Comparison of ENCODE assay signal across 21 cellular contexts in genomic region chr5:180441577-180441976, GRCh38. TPM values are rescaled to one million over a fixed set of nuclear protein-coding genes. Genes with fewer than 3 reads are reported as not detected.
A peak's percentile ranks its signal among the peaks of the same experiment; 100 is the strongest.
DNase-seq lines count a peak whose midpoint lies in the region; ATAC-seq, FAIRE-seq and TF ChIP-seq lines count a peak whose summit lies in the region.
"Had no signal": no experiment of that assay in that cellular context is flagged by ENCODE, and none has a peak within 500 bp of the region (broad histone marks: within the 10 kb centered on the region; RNA-seq: fewer than 3 reads in every experiment).

No MANE protein-coding gene starts in this region.

- TF ChIP-seq POLR2A in H1 (IDR thresholded peaks at IDR 0.05; ENCODE audit: control extremely low read depth in 1 of 2, low read depth in 2 of 2, low read length in 2 of 2) (no peak), HepG2 (IDR thresholded peaks at IDR 0.05; ENCODE audit: insufficient read depth in 1 of 2, low read depth in 2 of 2, low read length in 2 of 2) (no peak)

- peaks cover 13% of the 10 kb centered on the region for H3K9me3 Mint-ChIP-seq in activated CD4-positive, alpha-beta memory T cell treated with anti-CD3 and anti-CD28 coated beads for 36 hours

- H3K4me2 ChIP-seq in H1 (ENCODE audit: insufficient read depth in 1 of 2, low read depth in 2 of 2, low read length in 2 of 2) (no peak overlapping the region; a peak in 1 of 4 replicates), HepG2 (ENCODE audit: low read depth, low read length) (no peak overlapping the region)
- H3K4me2 ChIP-seq: hepatocyte had no signal

- H2AFZ ChIP-seq in H1 (ENCODE audit: low read length) (no peak overlapping the region; the same call in 1 of the 2 replicates), HepG2 (ENCODE audit: low read length) (no peak overlapping the region)
- H2AFZ ChIP-seq: hepatocyte had no signal

- DNase-seq in left cardiac atrium (peak; percentile 57), Right ventricle myocardium superior (no peak), H1 (ENCODE audit: low read depth in 1 of 2, low spot score in 2 of 2) (no peak), HepG2 (ENCODE audit: low spot score) (no peak), sciatic nerve (ENCODE audit: low spot score) (no peak)
- no peak for DNase-seq in activated CD4-positive, alpha-beta memory T cell treated with anti-CD3 and anti-CD28 coated beads for 36 hours
- DNase-seq in stimulated activated CD8-positive, alpha-beta memory T cell treated with anti-CD3 and anti-CD28 coated beads, Interleukin-4, amount 100 ng/mL, for 48 hours: no peak
- DNase-seq: 8988T; activated CD8-positive, alpha-beta T cell treated with anti-CD3 and anti-CD28 coated beads for 36 hours; amniotic stem cell; CD4-positive, CD25-positive, alpha-beta regulatory T cell; DND-41; left ventricle myocardium inferior; naive thymus-derived CD4-positive, alpha-beta T cell; NCI-H1930; NCI-H69; PC-3 had no signal

- H2BK12ac ChIP-seq in H1 (ENCODE audit: low read depth, low read length): peak overlapping the region; percentile 42; the same call in 1 of the 2 replicates

- no peak overlapping the region for H3K18ac ChIP-seq in H1 (ENCODE audit: extremely low read depth, low read length)

- no peak overlapping the region for H4K91ac ChIP-seq in H1 (replicated peaks; ENCODE audit: insufficient read length, low read length)

- no peaks in the 10 kb centered on the region for H3K79me2 ChIP-seq in H1 (ENCODE audit: control insufficient read depth in 1 of 2, insufficient read depth in 2 of 2, low read length in 2 of 2)
- no peaks in the 10 kb centered on the region for H3K79me2 ChIP-seq in HepG2 (ENCODE audit: insufficient read depth, low read length)
- H3K79me2 ChIP-seq: hepatocyte had no signal

- H3K27ac Mint-ChIP-seq in activated CD4-positive, alpha-beta memory T cell treated with anti-CD3 and anti-CD28 coated beads for 36 hours: no peak overlapping the region
- H3K27ac Mint-ChIP-seq: activated CD8-positive, alpha-beta T cell treated with anti-CD3 and anti-CD28 coated beads for 36 hours; CD4-positive, CD25-positive, alpha-beta regulatory T cell; naive thymus-derived CD4-positive, alpha-beta T cell had no signal

- H2BK120ac ChIP-seq in H1 (replicated peaks; ENCODE audit: low read depth, low read length): no peak overlapping the region

- H2BK20ac ChIP-seq in H1 (ENCODE audit: low read length): no peak overlapping the region

- no peak overlapping the region for H2AK5ac ChIP-seq in H1 (ENCODE audit: low read depth, low read length)

- no peak overlapping the region for H3K23ac ChIP-seq in H1 (ENCODE audit: insufficient read length)

- H3K4me3 ChIP-seq in H1 (ENCODE audit: extremely low read depth in 1 of 4, insufficient read depth in 2 of 4, low read depth in 3 of 4, low read length in 4 of 4): no peak overlapping the region
- no peak overlapping the region for H3K4me3 ChIP-seq in HepG2 (replicated peaks in 1 of 3; ENCODE audit: insufficient read depth in 1 of 3, low read depth in 2 of 3, low read length in 3 of 3)
- H3K4me3 ChIP-seq: hepatocyte, left ventricle myocardium inferior, suprapubic skin had no signal

- in situ Hi-C loops in HepG2 (cut with HindIII; ENCODE audit: extremely low pct_ligation_motif_present, low pct_unique_long_range_greater_than_20kb): no loop called here

- H3K56ac ChIP-seq in H1 (replicated peaks; ENCODE audit: insufficient read length, low read depth, low read length): no peak overlapping the region

- no peak overlapping the region for H3K4me3 Mint-ChIP-seq in activated CD4-positive, alpha-beta memory T cell treated with anti-CD3 and anti-CD28 coated beads for 36 hours
- H3K4me3 Mint-ChIP-seq: activated CD8-positive, alpha-beta T cell treated with anti-CD3 and anti-CD28 coated beads for 36 hours; CD4-positive, CD25-positive, alpha-beta regulatory T cell; naive thymus-derived CD4-positive, alpha-beta T cell had no signal

- no peak overlapping the region for H3K14ac ChIP-seq in H1 (ENCODE audit: insufficient read length)

- no peak overlapping the region for H4K5ac ChIP-seq in H1 (ENCODE audit: insufficient read length, low read depth, low read length)

- POLR2A ChIA-PET in H1 (lab: Charles Lee; ENCODE audit: partially characterized antibody): interaction anchor here (0.6 kb wide), 1 partner anchor 56 kb away, joined by 3 read pairs; no protein-coding TSS in a partner anchor
- POLR2A ChIA-PET in HepG2 (lab: Yijun Ruan, JAX): no interaction called here
- POLR2A ChIA-PET in activated CD4-positive, alpha-beta memory T cell treated with anti-CD3 and anti-CD28 coated beads for 36 hours (lab: Charles Lee): no interaction called here

- no TSS peak for BruUV-seq in HepG2 (replicated peaks; lab: Mats Ljungman, UMichigan)

- CTCF ChIA-PET in H1 (lab: Charles Lee; ENCODE audit: partially characterized antibody) (interaction anchor here (0.6 to 3.3 kb wide), 14 partner anchors 9 to 147 kb away, joined by 3 to 14 read pairs (median 4); no protein-coding TSS in a partner anchor), HepG2 (lab: Yijun Ruan, JAX; ENCODE audit: low intra/inter-chr PET ratio, low total read pairs) (no interaction called here)
- CTCF ChIA-PET in activated CD4-positive, alpha-beta memory T cell treated with anti-CD3 and anti-CD28 coated beads for 36 hours (lab: Charles Lee): no interaction called here

- H2BK15ac ChIP-seq in H1 (ENCODE audit: low read length): no peak overlapping the region

- ATAC-seq in left cardiac atrium (peak; percentile 47 to 94), Right ventricle myocardium superior (ENCODE audit: poor library complexity) (no peak), HepG2 (peak; percentile 64), GM21423 (IDR thresholded peaks at IDR 0.05; ENCODE audit: unreplicated experiment) (no peak), sciatic nerve (no peak)
- ATAC-seq: activated CD8-positive, alpha-beta T cell treated with anti-CD3 and anti-CD28 coated beads for 36 hours; naive thymus-derived CD4-positive, alpha-beta T cell; PC-3 had no signal

- H3K27me3 Mint-ChIP-seq in activated CD4-positive, alpha-beta memory T cell treated with anti-CD3 and anti-CD28 coated beads for 36 hours: peaks cover 9% of the 10 kb centered on the region

- 0 out of 7 replicates have a peak, but pooled peaks cover 0 to 2% (median 0%) of the 10 kb centered on the region in 4 experiments for H3K27me3 ChIP-seq in H1 (replicated peaks in 1 of 4; ENCODE audit: control insufficient read depth in 3 of 4, extremely low read depth in 1 of 4, insufficient read depth in 3 of 4, low read length in 3 of 4)
- H3K27me3 ChIP-seq in HepG2 (ENCODE audit: control insufficient read depth in 1 of 2, insufficient read depth in 2 of 2, low read length in 2 of 2): peaks cover 0 to 11% of the 10 kb centered on the region in 2 experiments; a peak in 3 of 5 replicates
- H3K27me3 ChIP-seq: hepatocyte, suprapubic skin had no signal

- H3K79me1 ChIP-seq in H1 (ENCODE audit: low read depth, low read length): no peaks in the 10 kb centered on the region

- H3K36me3 ChIP-seq in H1 (ENCODE audit: control insufficient read depth in 2 of 4, insufficient read depth in 4 of 4, low read length in 3 of 4) (no peaks in the 10 kb centered on the region), HepG2 (replicated peaks in 1 of 2; ENCODE audit: control insufficient read depth in 1 of 2, insufficient read depth in 2 of 2, low read length in 2 of 2) (no peaks in the 10 kb centered on the region)
- H3K36me3 ChIP-seq: left ventricle myocardium inferior, suprapubic skin had no signal

- no peaks in the 10 kb centered on the region for H3K36me3 Mint-ChIP-seq in activated CD4-positive, alpha-beta memory T cell treated with anti-CD3 and anti-CD28 coated beads for 36 hours
- H3K36me3 Mint-ChIP-seq: CD4-positive, CD25-positive, alpha-beta regulatory T cell had no signal

- no peak overlapping the region for H3K4ac ChIP-seq in H1 (replicated peaks; ENCODE audit: insufficient read length, low read depth, low read length)

- H3K4me1 ChIP-seq in H1 (replicated peaks in 1 of 4; ENCODE audit: control insufficient read depth in 3 of 4, insufficient read depth in 4 of 4, low read length in 3 of 4) (peaks cover 0 to 2% (median 0%) of the 10 kb centered on the region in 4 experiments; a peak in 1 of 7 replicates), HepG2 (ENCODE audit: insufficient read depth, low read length) (peaks cover 7% of the 10 kb centered on the region; the same call in 1 of the 2 replicates)
- H3K4me1 ChIP-seq: left ventricle myocardium inferior, suprapubic skin had no signal

- H3K4me1 Mint-ChIP-seq in activated CD4-positive, alpha-beta memory T cell treated with anti-CD3 and anti-CD28 coated beads for 36 hours (ENCODE audit: low read depth): no peaks in the 10 kb centered on the region
- H3K4me1 Mint-ChIP-seq: CD4-positive, CD25-positive, alpha-beta regulatory T cell; naive thymus-derived CD4-positive, alpha-beta T cell had no signal

- H4K8ac ChIP-seq in H1 (ENCODE audit: extremely low read depth, insufficient read depth, low read length): no peak overlapping the region

- FAIRE-seq in H1 (lab: Jason Lieb, UNC) (no peak), HepG2 (lab: Jason Lieb, UNC) (no peak)

- no peak for TF ChIP-seq CTCF in H1 (IDR thresholded peaks at IDR 0.05; ENCODE audit: control extremely low read depth in 1 of 3, insufficient read depth in 1 of 3, low read depth in 1 of 3, low read length in 3 of 3)
- TF ChIP-seq CTCF in HepG2 (CRISPR knock-in tag; IDR thresholded peaks at IDR 0.05): no peak

- no peaks in the 10 kb centered on the region for H3K23me2 ChIP-seq in H1 (ENCODE audit: low read depth, low read length)

- no peak overlapping the region for H2BK5ac ChIP-seq in H1 (ENCODE audit: low read depth, low read length)

- no peak for TF ChIP-seq EP300 in H1 (IDR thresholded peaks at IDR 0.05; ENCODE audit: borderline replicate concordance in 1 of 2, low read depth in 2 of 2, low read length in 2 of 2)
- TF ChIP-seq EP300 in HepG2 (IDR thresholded peaks at IDR 0.05; ENCODE audit: low read depth in 2 of 2, low read length in 2 of 2): no peak
- TF ChIP-seq EP300 in HepG2 (CRISPR knock-in tag; IDR thresholded peaks at IDR 0.05; ENCODE audit: borderline replicate concordance): no peak

- H3K9ac ChIP-seq in H1 (replicated peaks in 1 of 4; ENCODE audit: extremely low read depth in 1 of 4, low read depth in 3 of 4, low read length in 3 of 4) (no peak overlapping the region), HepG2 (ENCODE audit: insufficient read depth, low read depth, low read length) (no peak overlapping the region)

- H3K9me3 ChIP-seq in H1 (ENCODE audit: insufficient read depth in 2 of 2, low read depth in 1 of 2, low read length in 1 of 2) (peaks cover 0 to 6% of the 10 kb centered on the region in 2 experiments; a peak in 2 of 4 replicates), HepG2 (ENCODE audit: low read length) (no peaks in the 10 kb centered on the region)

- TF ChIP-seq RAD21 in H1 (IDR thresholded peaks at IDR 0.05 in 1 of 2, conservative IDR thresholded peaks at IDR 0.05 in 1 of 2; ENCODE audit: low read depth in 2 of 2, low read length in 2 of 2) (no peak), HepG2 (CRISPR knock-in tag; IDR thresholded peaks at IDR 0.05) (no peak)

- intact Hi-C loops in left cardiac atrium (cut with DNase I) (no loop called here), Right ventricle myocardium superior (cut with DNase I) (no loop called here), HepG2 (cut with micrococcal nuclease; ENCODE audit: unreplicated experiment) (no loop called here), sciatic nerve (cut with DNase I) (no loop called here)
- intact Hi-C loops in activated CD4-positive, alpha-beta memory T cell treated with anti-CD3 and anti-CD28 coated beads for 36 hours (cut with micrococcal nuclease): no loop called here

- H4K20me1 ChIP-seq in H1 (replicated peaks in 1 of 2; ENCODE audit: control insufficient read depth in 1 of 2, insufficient read depth in 2 of 2, low read length in 2 of 2): no peaks in the 10 kb centered on the region
- H4K20me1 ChIP-seq in HepG2 (ENCODE audit: insufficient read depth, low read length): no peaks in the 10 kb centered on the region

- H3K27ac ChIP-seq in H1 (ENCODE audit: low read depth, low read length) (no peak overlapping the region), HepG2 (ENCODE audit: extremely low read length, insufficient read depth, low read length) (no peak overlapping the region)
- H3K27ac ChIP-seq: epithelial cell of prostate, hepatocyte, left ventricle myocardium inferior, suprapubic skin had no signal

- WGBS in H1 (ENCODE audit: extremely low coverage in 1 of 2, insufficient coverage in 1 of 2, insufficient read length in 1 of 2, insufficient replicate concordance in 2 of 2, low coverage in 1 of 2, low lambda C conversion rate in 2 of 2, missing lambda C conversion rate in 1 of 2), 2 experiments: 74% methylated on average over 14 of the region's 14 CpGs; no CpG with 5 or more reads in 1 of the 2 experiments
- 2% methylated on average over 10 of the region's 14 CpGs for WGBS in HepG2 (ENCODE audit: low lambda C conversion rate)

RNA-seq across cellular contexts. Expression of gene CNOT6, which starts 52.6 kb away (rescaled TPM):
- total RNA-seq in left cardiac atrium (10 to 100 TPM; 12.0 to 15.8 TPM), Right ventricle myocardium superior (13.8 TPM), HepG2 (2016; rRNA removed; fragmentation: Illumina TruSeq; extraction: Trizol) (8.8 and 20.9 TPM in 2 replicates), sciatic nerve (31.9 TPM)
- total RNA-seq in H1 (2021; fragmentation: NEBNext Ultra II Directional; extraction: Animal tissue kit (Norgen Biotek cat#: 25700)): 45.4 and 48.0 TPM in 2 replicates
- polyA plus RNA-seq in H1 (2011; rRNA removed) (6.8 and 10.7 TPM in 2 replicates), HepG2 (2011; rRNA removed) (8.2 and 9.1 TPM in 2 replicates)
- 11.8 TPM for polyA plus RNA-seq in H1 (2011; cell fraction: cytosol; rRNA removed)
- polyA plus RNA-seq in H1 (2011; cell fraction: nucleus; rRNA removed): 6.3 TPM
- polyA plus RNA-seq in H1 (2012, experiment 1 of 2): 15.7 to 43.5 TPM (median 17.7 TPM) in 4 replicates
- 1.9 TPM for polyA plus RNA-seq in H1 (2012, experiment 2 of 2)
- 16.6 TPM for polyA plus RNA-seq in H1 (2013, experiment 1 of 2)
- polyA plus RNA-seq in H1 (2013, experiment 2 of 2): 16.5 TPM
- polyA minus RNA-seq in H1 (2011; rRNA and poly(A)+ RNA removed): 23.1 and 23.4 TPM in 2 replicates
- 13.9 TPM for polyA minus RNA-seq in H1 (2011; cell fraction: cytosol; rRNA and poly(A)+ RNA removed)
- polyA minus RNA-seq in H1 (2011; cell fraction: nucleus; rRNA and poly(A)+ RNA removed): 15.8 TPM
- total RNA-seq in HepG2 (2016; cell fraction: cytosol; rRNA removed; fragmentation: Illumina TruSeq; extraction: Trizol; ENCODE audit: low read depth): 4.0 and 5.8 TPM in 2 replicates
- 8.8 and 21.7 TPM in 2 replicates for total RNA-seq in HepG2 (2016; cell fraction: insoluble cytoplasmic fraction; rRNA removed; fragmentation: Illumina TruSeq; extraction: Trizol)
- total RNA-seq in HepG2 (2016; cell fraction: membrane; rRNA removed; fragmentation: Illumina TruSeq; extraction: Trizol): 12.3 and 13.7 TPM in 2 replicates
- total RNA-seq in HepG2 (2016; cell fraction: nucleus; rRNA removed; fragmentation: Illumina TruSeq; extraction: Trizol): 13.5 and 15.2 TPM in 2 replicates
- polyA plus RNA-seq in HepG2 (2011; cell fraction: cytosol; rRNA removed): 4.1 and 6.7 TPM in 2 replicates
- 4.3 and 5.9 TPM in 2 replicates for polyA plus RNA-seq in HepG2 (2011; cell fraction: nucleus; rRNA removed)
- 9.5 and 13.5 TPM in 2 replicates for polyA plus RNA-seq in HepG2 (2012)
- 1.5 and 2.1 TPM in 2 replicates for polyA plus RNA-seq in HepG2 (2016; cell fraction: cytosol; fragmentation: Illumina TruSeq; extraction: Trizol; ENCODE audit: low read depth)
- polyA plus RNA-seq in HepG2 (2016; cell fraction: insoluble cytoplasmic fraction; fragmentation: Illumina TruSeq; extraction: Trizol; ENCODE audit: low read depth): 22.1 and 25.0 TPM in 2 replicates
- polyA plus RNA-seq in HepG2 (2016; cell fraction: membrane; fragmentation: Illumina TruSeq; extraction: Trizol; ENCODE audit: low read depth): 8.3 and 8.5 TPM in 2 replicates
- polyA plus RNA-seq in HepG2 (2016; cell fraction: nucleus; fragmentation: Illumina TruSeq; extraction: Trizol; ENCODE audit: insufficient read depth, low read depth): 17.3 and 18.4 TPM in 2 replicates
- polyA minus RNA-seq in HepG2 (2011; rRNA and poly(A)+ RNA removed; ENCODE audit: low replicate concordance): 7.4 and 18.7 TPM in 2 replicates
- 8.8 and 11.2 TPM in 2 replicates for polyA minus RNA-seq in HepG2 (2011; cell fraction: cytosol; rRNA and poly(A)+ RNA removed)
- polyA minus RNA-seq in HepG2 (2011; cell fraction: nucleus; rRNA and poly(A)+ RNA removed): 13.7 and 17.5 TPM in 2 replicates
- 10 to 100 TPM; 32.0 to 35.2 TPM for total RNA-seq in activated CD4-positive, alpha-beta memory T cell treated with anti-CD3 and anti-CD28 coated beads for 36 hours

Comparison
In these comparisons a context has a peak if more than half of its experiments do, and no peak if none do; other contexts are left out.
1. ATAC-seq: peak in left cardiac atrium (2 of 2) and HepG2 (single experiment); none in Right ventricle myocardium superior (single experiment), GM21423 (single experiment) and sciatic nerve (single experiment).